Comparison of ENCODE assay signal across 16 cellular contexts in genomic region chr2:238216651-238217184, GRCh38. TPM values are rescaled to one million over a fixed set of nuclear protein-coding genes. Genes with fewer than 3 reads are reported as not detected.
A peak's percentile ranks its signal among the peaks of the same experiment; 100 is the strongest.
DNase-seq lines count a peak whose midpoint lies in the region; ATAC-seq, FAIRE-seq and TF ChIP-seq lines count a peak whose summit lies in the region.
"Had no signal": no experiment of that assay in that cellular context is flagged by ENCODE, and none has a peak within 500 bp of the region (broad histone marks: within the 10 kb centered on the region; RNA-seq: fewer than 3 reads in every experiment).

No MANE protein-coding gene starts in this region.

- no peak for FAIRE-seq in small intestine (lab: Jason Lieb, UNC)
- FAIRE-seq: astrocyte, GM12878 had no signal

- H3K27me3 ChIP-seq in liver (ENCODE audit: control insufficient read depth in 4 of 4, insufficient read depth in 4 of 4, low read length in 3 of 4) (no peaks in the 10 kb centered on the region), small intestine (ENCODE audit: control insufficient read depth in 2 of 2, insufficient read depth in 2 of 2, low read length in 2 of 2) (no peaks in the 10 kb centered on the region)

- TF ChIP-seq CTCF in liver (IDR thresholded peaks at IDR 0.05; ENCODE audit: low read depth, low read length, missing input control): no peak

- no peak for ATAC-seq in GM21390 (IDR thresholded peaks at IDR 0.05; ENCODE audit: unreplicated experiment)
- no peak for ATAC-seq in GM19463 (IDR thresholded peaks at IDR 0.05; ENCODE audit: unreplicated experiment)
- ATAC-seq: GM12878; stimulated activated effector memory CD8-positive, alpha-beta T cell treated with anti-CD3 and anti-CD28 coated beads, Interleukin-12 subunit alpha, Interleukin-12 subunit beta, amount 100 ng/mL, for 72 hours had no signal

- TF ChIP-seq RAD21 in liver (IDR thresholded peaks at IDR 0.05): peak; percentile 36 to 46

- WGBS in liver: 44% methylated on average over 2 of the region's 2 CpGs
- WGBS in small intestine, 3 donors: 46 to 80% (median 46%) methylated on average over 2 of the region's 2 CpGs

- TF ChIP-seq POLR2A in erythroblast (IDR thresholded peaks at IDR 0.05; ENCODE audit: low read length): no peak

- no peak overlapping the region for H3K9ac ChIP-seq in liver (ENCODE audit: low read depth in 1 of 2, low read length in 2 of 2)

- DNase-seq in NCI-H2029 treated with DMSO at 0.1 percent for 48 hours (lab: John Stamatoyannopoulos, UW) (peak; percentile 49), NCI-H2029 (lab: John Stamatoyannopoulos, UW) (no peak), cerebellar cortex (ENCODE audit: low spot score) (peak; percentile 44), small intestine (peak; percentile 29), erythroblast (lab: John Stamatoyannopoulos, UW) (no peak)
- DNase-seq: activated effector memory CD4-positive, alpha-beta T cell treated with anti-CD3 and anti-CD28 coated beads, Interleukin-2, amount 50 U/mL, for 16 hours; CD4-positive, CD25-positive, alpha-beta regulatory T cell; effector CD4-positive, alpha-beta T cell; NCI-H187 had no signal

- no peak overlapping the region for H3K4me3 ChIP-seq in liver (ENCODE audit: low read depth in 1 of 3, low read length in 3 of 3)
- no peak overlapping the region for H3K4me3 ChIP-seq in small intestine (ENCODE audit: low read depth in 1 of 2, low read length in 2 of 2)
- H3K4me3 ChIP-seq: GM12878 had no signal

- H3K27ac ChIP-seq in liver (ENCODE audit: low read depth in 1 of 2, low read length in 2 of 2) (peak overlapping the region in 1 of 2 donors; percentile 10), small intestine (ENCODE audit: low read depth in 1 of 2, low read length in 1 of 2) (peak overlapping the region in 1 of 2 donors; percentile 8)
- H3K27ac ChIP-seq: 22Rv1 had no signal

- H3K36me3 ChIP-seq in liver (ENCODE audit: control insufficient read depth in 4 of 4, insufficient read depth in 3 of 4, low read depth in 1 of 4, low read length in 3 of 4): no peaks in the 10 kb centered on the region
- no peaks in the 10 kb centered on the region for H3K36me3 ChIP-seq in small intestine (ENCODE audit: control insufficient read depth in 2 of 2, insufficient read depth in 2 of 2, low read length in 2 of 2)

- H3K4me1 ChIP-seq in liver (ENCODE audit: control insufficient read depth in 4 of 4, insufficient read depth in 4 of 4, low read length in 3 of 4) (peaks cover 0 to 12% (median 8%) of the 10 kb centered on the region in 4 donors), small intestine (ENCODE audit: control insufficient read depth in 2 of 2, insufficient read depth in 1 of 2, low read depth in 1 of 2, low read length in 1 of 2) (no peaks in the 10 kb centered on the region)

- no peaks in the 10 kb centered on the region for H3K9me3 ChIP-seq in liver (ENCODE audit: control insufficient read depth in 4 of 4, low read length in 3 of 4)
- no peaks in the 10 kb centered on the region for H3K9me3 ChIP-seq in small intestine (ENCODE audit: control insufficient read depth, low read depth)

TF ChIP-seq in liver, 16 proteins besides CTCF, POLR2A, EP300 and RAD21:
- TF ChIP-seq HNF4G (IDR thresholded peaks at IDR 0.05) (peak; percentile 66), RXRA (IDR thresholded peaks at IDR 0.05) (peak; percentile 15 to 43), HNF4A (conservative IDR thresholded peaks at IDR 0.05) (peak; percentile 83 to 88), SP1 (IDR thresholded peaks at IDR 0.05) (peak; percentile 82), YY1 (IDR thresholded peaks at IDR 0.05) (peak; percentile 58), MAX (IDR thresholded peaks at IDR 0.05) (no peak), REST (IDR thresholded peaks at IDR 0.05) (no peak)

RNA-seq across cellular contexts. Expression of gene ILKAP, which starts 13.2 kb away (rescaled TPM):
- 10 to 100 TPM; 19.2 to 21.1 TPM for total RNA-seq in liver
- 10 to 100 TPM; 15.0 to 20.7 TPM for polyA plus RNA-seq in liver
- 10 to 100 TPM; 37.6 to 66.0 (median 54.0) TPM for polyA plus RNA-seq in small intestine

RNA-seq across cellular contexts. Expression of gene HES6, which starts 23.1 kb away (rescaled TPM):
- 10 to 100 TPM in 1 of 2 donors, 1 to 10 TPM in 1; 2.8 to 13.2 TPM for total RNA-seq in liver
- polyA plus RNA-seq in liver (1 to 10 TPM; 1.7 to 2.5 TPM), small intestine (10 to 100 TPM; 25.4 to 94.3 (median 33.5) TPM)

RNA-seq across cellular contexts. Expression of gene ERFE, which starts 57.9 kb away (rescaled TPM):
- total RNA-seq in liver: 10 to 100 TPM in 1 of 2 donors, not detected in 1; 14.0 TPM
- polyA plus RNA-seq in liver (under 1 TPM in 1 of 2 donors, not detected in 1; 0.17 TPM), small intestine (under 1 TPM in 1 of 3 donors, not detected in 2; 0.92 TPM)
- total RNA-seq: CD4-positive, CD25-positive, alpha-beta regulatory T cell; GM12878 had no signal
- polyA plus RNA-seq: GM12878 had no signal

Comparison
In these comparisons a context has a peak if more than half of its experiments do, and no peak if none do; other contexts are left out.
1. DNase-seq: peak in NCI-H2029 treated with DMSO at 0.1 percent for 48 hours (single experiment), cerebellar cortex (single experiment) and small intestine (single experiment); none in NCI-H2029 (single experiment) and erythroblast (0 of 2).
2. RNA of gene HES6, which starts 23.1 kb away (polyA plus RNA-seq): 25.4 to 94.3 TPM in small intestine; 1.7 to 2.5 TPM in liver; every median in the first group is over 4 times any median in the second.